Comparison of ENCODE assay signal across 26 cellular contexts in the genomic region with DNA sequence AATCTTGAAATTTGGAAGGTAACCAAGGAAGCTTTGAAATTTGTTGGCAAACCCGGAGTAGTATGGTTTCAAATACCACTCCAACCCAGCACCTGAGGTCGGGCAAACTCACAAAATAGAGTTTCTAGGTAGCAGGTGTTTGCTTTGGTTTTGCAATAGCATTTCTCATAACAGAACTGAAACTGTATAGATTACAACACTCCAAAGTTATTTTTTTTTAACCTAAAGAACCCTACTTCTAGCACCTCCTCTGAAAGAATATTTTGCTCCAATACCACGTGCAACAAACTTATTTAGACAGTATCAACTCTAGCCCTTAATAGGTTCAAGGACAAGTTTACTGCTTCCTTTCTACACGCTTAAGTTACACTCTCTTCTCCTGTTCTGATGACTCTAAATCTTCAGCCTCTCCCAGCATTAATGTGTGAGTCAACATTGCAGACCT.
DNase-seq lines count a peak whose midpoint lies in the region; ATAC-seq and TF ChIP-seq lines count a peak whose summit lies in the region.
"Had no signal": no experiment of that assay in that cellular context is flagged by ENCODE, and none has a peak within 500 bp of the region (broad histone marks: within the 10 kb centered on the region; RNA-seq: fewer than 3 reads in every experiment).

No MANE protein-coding gene starts in this region.

- intact Hi-C loops in posterior cingulate gyrus (cut with DNase I) = no loop called here

- H3K36me3 ChIP-seq in lung (ENCODE audit: control insufficient read depth in 2 of 2, insufficient read depth in 2 of 2, low read length in 2 of 2) = peaks cover 0 to 2% of the 10 kb centered on the region in 2 donors
- H3K36me3 ChIP-seq: transverse colon had no signal

- DNase-seq in RPMI8226 = peak; percentile 90
- no peak for DNase-seq in lung (ENCODE audit: low spot score)
- no peak for DNase-seq in posterior cingulate gyrus
- DNase-seq in islet precursor cell = no peak
- DNase-seq: activated CD4-positive, alpha-beta T cell treated with anti-CD3 and anti-CD28 coated beads for 36 hours; activated effector memory CD4-positive, alpha-beta T cell treated with anti-CD3 and anti-CD28 coated beads, Interleukin-2, amount 50 U/mL, for 16 hours; activated naive CD8-positive, alpha-beta T cell treated with anti-CD3 and anti-CD28 coated beads for 36 hours; activated T-cell treated with anti-CD3 and anti-CD28 coated beads for 4 hours; C1 segment of cervical spinal cord; caudate nucleus; COR-L47; cortex of kidney; foreskin keratinocyte; Karpas-422; left cardiac atrium; natural killer cell; NCI-H1092; NCI-H1694 treated with DMSO at 0.1 percent for 48 hours; NCI-H524 treated with DMSO at 0.1 percent for 48 hours; NK-92 treated with Interleukin-12 subunit alpha and Interleukin-12 subunit beta, amount 100 ng/mL, for 24 hours; stomach; T-helper 17 cell; transverse colon had no signal

- no peak overlapping the region for H3K27ac ChIP-seq in lung (ENCODE audit: low read depth in 1 of 2, low read length in 1 of 2)
- H3K27ac ChIP-seq: foreskin keratinocyte, stomach had no signal

- 50 to 53% methylated on average over 4 of the region's 4 CpGs for WGBS in lung, 2 donors

- ATAC-seq in GM21390 (IDR thresholded peaks at IDR 0.05; ENCODE audit: unreplicated experiment) (peak; percentile 76), HG03354 (IDR thresholded peaks at IDR 0.05; ENCODE audit: poor library complexity, severe bottlenecking, unreplicated experiment) (peak; percentile 62), lung (ENCODE audit: insufficient read depth, low FRiP score) (peak; percentile 54), GM21576 (IDR thresholded peaks at IDR 0.05; ENCODE audit: unreplicated experiment) (no peak)
- ATAC-seq: activated CD4-positive, alpha-beta T cell treated with anti-CD3 and anti-CD28 coated beads for 36 hours; foreskin keratinocyte; natural killer cell; T-helper 17 cell had no signal

- no peaks in the 10 kb centered on the region for H3K9me3 ChIP-seq in lung (ENCODE audit: control insufficient read depth in 2 of 2, insufficient read depth in 1 of 2, low read length in 1 of 2)
- H3K9me3 ChIP-seq: stomach, transverse colon had no signal

- H3K4me1 ChIP-seq in lung (ENCODE audit: control insufficient read depth in 2 of 2, insufficient read depth in 2 of 2, low read length in 2 of 2) = no peaks in the 10 kb centered on the region
- H3K4me1 ChIP-seq: foreskin keratinocyte had no signal

- no peak for TF ChIP-seq CTCF in lung (IDR thresholded peaks at IDR 0.05; ENCODE audit: control extremely low read depth, extremely low read depth)

- no peaks in the 10 kb centered on the region for H3K27me3 ChIP-seq in lung (ENCODE audit: control insufficient read depth, insufficient read depth)
- H3K27me3 ChIP-seq: foreskin keratinocyte, stomach, transverse colon had no signal

- H3K4me3 ChIP-seq in lung = no peak overlapping the region
- H3K4me3 ChIP-seq: stomach, transverse colon had no signal
